13 cellular contexts compared by ENCODE assay signal in the genomic region with DNA sequence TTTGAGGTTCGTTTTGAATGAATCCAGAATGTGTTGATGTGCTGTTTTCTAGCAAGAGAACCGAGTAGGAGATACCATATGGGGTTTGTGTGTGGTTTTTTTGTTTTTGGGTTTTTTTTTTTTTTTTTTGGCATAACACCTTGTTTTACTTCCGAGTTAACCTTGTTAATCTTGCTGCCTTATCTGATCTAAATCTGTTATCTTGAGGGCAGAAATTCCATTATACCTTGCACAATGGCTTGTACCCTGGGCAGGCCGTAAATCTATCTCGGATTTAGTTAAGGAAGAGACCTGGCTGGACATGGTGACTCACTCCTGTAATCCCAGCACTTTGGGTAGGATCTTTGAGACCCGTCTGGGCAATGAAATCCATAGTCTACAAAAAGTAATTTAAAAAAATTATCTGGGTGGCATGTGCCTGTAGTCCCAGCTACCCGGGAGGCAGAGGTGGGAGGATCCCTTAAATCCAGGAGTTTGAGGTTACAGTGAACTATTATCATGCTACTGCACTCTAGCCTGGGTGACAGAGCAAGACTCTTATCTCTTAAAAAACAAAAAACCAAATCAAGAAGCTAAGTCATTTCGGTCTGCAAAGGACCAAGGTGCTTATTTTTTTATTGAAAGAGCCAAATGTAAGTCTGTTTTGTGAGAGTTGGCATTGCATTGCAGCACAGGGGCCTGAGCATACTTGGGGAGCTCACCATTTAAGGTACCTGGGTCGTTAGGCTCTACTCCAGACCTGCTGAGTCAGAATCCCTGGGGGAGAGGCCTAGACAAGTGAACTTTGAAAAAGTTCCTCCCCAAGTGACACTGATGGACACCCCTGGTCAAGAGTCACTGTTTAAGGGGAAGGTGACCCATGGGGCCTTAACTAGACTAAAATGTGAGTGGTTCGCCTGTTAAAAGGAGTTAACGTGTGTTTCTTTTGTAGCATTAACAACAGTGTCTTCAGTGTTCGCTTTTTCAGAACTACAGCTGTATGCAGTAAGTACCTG. TPM values are rescaled to one million over a fixed set of nuclear protein-coding genes. Genes with fewer than 3 reads are reported as not detected.
DNase-seq lines count a peak whose midpoint lies in the region; ATAC-seq and TF ChIP-seq lines count a peak whose summit lies in the region.
"Had no signal": no experiment of that assay in that cellular context is flagged by ENCODE, and none has a peak within 500 bp of the region (broad histone marks: within the 10 kb centered on the region; RNA-seq: fewer than 3 reads in every experiment).

No MANE protein-coding gene starts in this region.

- no peaks in the 10 kb centered on the region for H3K9me3 ChIP-seq in hepatocyte (ENCODE audit: low read depth)

- peak overlapping the region; percentile 32 for H3K27ac ChIP-seq in hepatocyte

- H4K20me1 ChIP-seq in hepatocyte (ENCODE audit: insufficient read depth, poor library complexity, severe bottlenecking): peaks cover 51% of the 10 kb centered on the region

- H3K4me1 ChIP-seq in hepatocyte (ENCODE audit: insufficient read depth): peaks cover 16% of the 10 kb centered on the region

- H3K4me1 Mint-ChIP-seq in stimulated activated naive CD8-positive, alpha-beta T cell treated with anti-CD3 and anti-CD28 coated beads, Interleukin-15, amount 100 ng/mL, for 72 hours: peaks cover 39% of the 10 kb centered on the region
- peaks cover 53% of the 10 kb centered on the region for H3K4me1 Mint-ChIP-seq in activated CD4-positive, alpha-beta memory T cell treated with anti-CD3 and anti-CD28 coated beads, Interleukin-2, amount 10 ng/mL, durations not matched to agents 7 days and 5 days
- peaks cover 35% of the 10 kb centered on the region for H3K4me1 Mint-ChIP-seq in type B pancreatic cell (ENCODE audit: unreplicated experiment)

- POLR2A ChIA-PET in activated CD4-positive, alpha-beta memory T cell treated with anti-CD3 and anti-CD28 coated beads, Interleukin-2, amount 10 ng/mL, durations not matched to agents 7 days and 5 days (lab: Charles Lee): interaction anchor here (1.3 kb wide), 1 partner anchor 20 kb away, joined by 3 read pairs; no protein-coding TSS in a partner anchor

- H3K79me2 ChIP-seq in hepatocyte: peaks cover 59% of the 10 kb centered on the region

- no peaks in the 10 kb centered on the region for H3K27me3 Mint-ChIP-seq in stimulated activated naive CD8-positive, alpha-beta T cell treated with anti-CD3 and anti-CD28 coated beads, Interleukin-15, amount 100 ng/mL, for 72 hours
- H3K27me3 Mint-ChIP-seq in activated CD4-positive, alpha-beta memory T cell treated with anti-CD3 and anti-CD28 coated beads, Interleukin-2, amount 10 ng/mL, durations not matched to agents 7 days and 5 days: no peaks in the 10 kb centered on the region
- no peaks in the 10 kb centered on the region for H3K27me3 Mint-ChIP-seq in type B pancreatic cell

- no peak overlapping the region for H2AFZ ChIP-seq in hepatocyte

- peak overlapping the region; percentile 30 for H3K4me2 ChIP-seq in hepatocyte

- peak overlapping the region; percentile 87 to 90 for H3K27ac Mint-ChIP-seq in stimulated activated naive CD8-positive, alpha-beta T cell treated with anti-CD3 and anti-CD28 coated beads, Interleukin-15, amount 100 ng/mL, for 72 hours
- H3K27ac Mint-ChIP-seq in activated CD4-positive, alpha-beta memory T cell treated with anti-CD3 and anti-CD28 coated beads, Interleukin-2, amount 10 ng/mL, durations not matched to agents 7 days and 5 days: peak overlapping the region; percentile 44
- H3K27ac Mint-ChIP-seq in type B pancreatic cell: peak overlapping the region; percentile 29
- H3K27ac Mint-ChIP-seq: activated T-helper 1 cell treated with anti-CD3 and anti-CD28 coated beads, Interleukin-12 subunit alpha, Interleukin-12 subunit beta, Interleukin-2, Interleukin-4 antibody, amounts not matched to agents 30 ng/mL and 10 ng/mL and 1 ng/mL, durations not matched to agents 14 hours and 24 hours and 36 hours; T-helper 1 cell treated with Interleukin-12 subunit alpha and Interleukin-12 subunit beta and Interleukin-4 antibody, amounts not matched to agents 30 μg/mL and 1 μg/mL, for 36 hours had no signal

- DNase-seq in stimulated activated naive CD8-positive, alpha-beta T cell treated with anti-CD3 and anti-CD28 coated beads, Interleukin-15, amount 100 ng/mL, for 72 hours: no peak
- no peak for DNase-seq in stimulated activated naive CD8-positive, alpha-beta T cell treated with anti-CD3 and anti-CD28 coated beads, Interleukin-15, Interleukin-2, amounts not matched to agents 100 U/mL and 50 U/mL, for 24 hours
- DNase-seq in activated CD4-positive, alpha-beta memory T cell treated with anti-CD3 and anti-CD28 coated beads, Interleukin-2, amount 10 ng/mL, durations not matched to agents 7 days and 5 days: no peak
- DNase-seq in hepatocyte (ENCODE audit: low spot score) (no peak), type B pancreatic cell (ENCODE audit: extremely low spot score, unreplicated experiment) (no peak), NCI-H1436 (lab: John Stamatoyannopoulos, UW) (no peak), NCI-H1092 (lab: John Stamatoyannopoulos, UW) (no peak)
- DNase-seq: AML-193, Kasumi-1, NCI-H524 treated with DMSO at 0.1 percent for 48 hours had no signal

- no peaks in the 10 kb centered on the region for H3K9me2 ChIP-seq in hepatocyte (replicated peaks; ENCODE audit: insufficient read depth)

- CTCF ChIA-PET in activated CD4-positive, alpha-beta memory T cell treated with anti-CD3 and anti-CD28 coated beads, Interleukin-2, amount 10 ng/mL, durations not matched to agents 7 days and 5 days (lab: Charles Lee): interaction anchor here (0.7 to 10.4 kb wide), 6 partner anchors 12 to 1011 kb away, joined by 3 to 86 read pairs (median 4); no protein-coding TSS in a partner anchor

- 50% methylated on average over 12 of the region's 12 CpGs for WGBS in hepatocyte (ENCODE audit: low lambda C conversion rate, missing lambda C conversion rate)

- no peaks in the 10 kb centered on the region for H3K9me3 Mint-ChIP-seq in stimulated activated naive CD8-positive, alpha-beta T cell treated with anti-CD3 and anti-CD28 coated beads, Interleukin-15, amount 100 ng/mL, for 72 hours
- no peaks in the 10 kb centered on the region for H3K9me3 Mint-ChIP-seq in activated CD4-positive, alpha-beta memory T cell treated with anti-CD3 and anti-CD28 coated beads, Interleukin-2, amount 10 ng/mL, durations not matched to agents 7 days and 5 days
- no peaks in the 10 kb centered on the region for H3K9me3 Mint-ChIP-seq in type B pancreatic cell
- H3K9me3 Mint-ChIP-seq: activated T-helper 1 cell treated with anti-CD3 and anti-CD28 coated beads, Interleukin-12 subunit alpha, Interleukin-12 subunit beta, Interleukin-2, Interleukin-4 antibody, amounts not matched to agents 30 ng/mL and 10 ng/mL and 1 ng/mL, durations not matched to agents 14 hours and 24 hours and 36 hours; T-helper 1 cell treated with Interleukin-12 subunit alpha and Interleukin-12 subunit beta and Interleukin-4 antibody, amounts not matched to agents 30 μg/mL and 1 μg/mL, for 36 hours had no signal

- TF ChIP-seq CTCF in hepatocyte (IDR thresholded peaks at IDR 0.05; ENCODE audit: poor library complexity) (no peak), type B pancreatic cell (conservative IDR thresholded peaks at IDR 0.05) (no peak)

- no peak for ATAC-seq in stimulated activated naive CD8-positive, alpha-beta T cell treated with anti-CD3 and anti-CD28 coated beads, Interleukin-15, amount 100 ng/mL, for 72 hours
- no peak for ATAC-seq in stimulated activated naive CD8-positive, alpha-beta T cell treated with anti-CD3 and anti-CD28 coated beads, Interleukin-15, Interleukin-2, amounts not matched to agents 100 U/mL and 50 U/mL, for 24 hours
- ATAC-seq in GM19397 (IDR thresholded peaks at IDR 0.05; ENCODE audit: unreplicated experiment): no peak

- H3K4me3 Mint-ChIP-seq in stimulated activated naive CD8-positive, alpha-beta T cell treated with anti-CD3 and anti-CD28 coated beads, Interleukin-15, amount 100 ng/mL, for 72 hours: no peak overlapping the region
- H3K4me3 Mint-ChIP-seq in activated CD4-positive, alpha-beta memory T cell treated with anti-CD3 and anti-CD28 coated beads, Interleukin-2, amount 10 ng/mL, durations not matched to agents 7 days and 5 days: no peak overlapping the region
- no peak overlapping the region for H3K4me3 Mint-ChIP-seq in type B pancreatic cell
- H3K4me3 Mint-ChIP-seq: activated T-helper 1 cell treated with anti-CD3 and anti-CD28 coated beads, Interleukin-12 subunit alpha, Interleukin-12 subunit beta, Interleukin-2, Interleukin-4 antibody, amounts not matched to agents 30 ng/mL and 10 ng/mL and 1 ng/mL, durations not matched to agents 14 hours and 24 hours and 36 hours; T-helper 1 cell treated with Interleukin-12 subunit alpha and Interleukin-12 subunit beta and Interleukin-4 antibody, amounts not matched to agents 30 μg/mL and 1 μg/mL, for 36 hours had no signal

- H3K4me3 ChIP-seq in hepatocyte: no peak overlapping the region

- H3K36me3 Mint-ChIP-seq in activated CD4-positive, alpha-beta memory T cell treated with anti-CD3 and anti-CD28 coated beads, Interleukin-2, amount 10 ng/mL, durations not matched to agents 7 days and 5 days (ENCODE audit: low read depth): peaks cover 79% of the 10 kb centered on the region
- H3K36me3 Mint-ChIP-seq in type B pancreatic cell: peaks cover 10% of the 10 kb centered on the region

- no peaks in the 10 kb centered on the region for H3K36me3 ChIP-seq in hepatocyte (replicated peaks; ENCODE audit: insufficient read depth, low read depth)

- H3K27me3 ChIP-seq in hepatocyte: no peaks in the 10 kb centered on the region

RNA-seq across cellular contexts. Expression of a gene that starts 6.7 kb away (rescaled TPM):
- 100 to 1,000 TPM; 106 to 108 TPM for total RNA-seq in activated CD4-positive, alpha-beta memory T cell treated with anti-CD3 and anti-CD28 coated beads, Interleukin-2, amount 10 ng/mL, durations not matched to agents 7 days and 5 days
- total RNA-seq in hepatocyte: 68.7 and 69.4 TPM in 2 replicates
- 5.6 and 10.8 TPM in 2 replicates for polyA plus RNA-seq in hepatocyte
- 97.2 and 114 TPM in 2 replicates for total RNA-seq in type B pancreatic cell (ENCODE audit: low replicate concordance)

RNA-seq across cellular contexts. Expression of a gene that starts 12.5 kb away (rescaled TPM):
- not detected for total RNA-seq in activated CD4-positive, alpha-beta memory T cell treated with anti-CD3 and anti-CD28 coated beads, Interleukin-2, amount 10 ng/mL, durations not matched to agents 7 days and 5 days
- not detected in 2 replicates for total RNA-seq in hepatocyte
- 0.50 TPM in 1 of 2 replicates, not detected in the other for polyA plus RNA-seq in hepatocyte
- total RNA-seq in type B pancreatic cell (ENCODE audit: low replicate concordance): not detected in 2 replicates
- total RNA-seq: activated T-helper 1 cell treated with anti-CD3 and anti-CD28 coated beads, Interleukin-12 subunit alpha, Interleukin-12 subunit beta, Interleukin-2, Interleukin-4 antibody, amounts not matched to agents 30 ng/mL and 10 ng/mL and 1 ng/mL, durations not matched to agents 14 hours and 24 hours and 36 hours had no signal

RNA-seq across cellular contexts. Expression of a gene that starts 34.6 kb away (rescaled TPM):
- 1 to 10 TPM; 3.6 to 3.8 TPM for total RNA-seq in activated CD4-positive, alpha-beta memory T cell treated with anti-CD3 and anti-CD28 coated beads, Interleukin-2, amount 10 ng/mL, durations not matched to agents 7 days and 5 days
- total RNA-seq in hepatocyte (0.57 and 1.2 TPM in 2 replicates), type B pancreatic cell (ENCODE audit: low replicate concordance) (5.3 and 7.5 TPM in 2 replicates)
- 0.18 and 1.5 TPM in 2 replicates for polyA plus RNA-seq in hepatocyte

Comparison
In these comparisons a context has a peak if more than half of its experiments do, and no peak if none do; other contexts are left out.
1. H3K27ac Mint-ChIP-seq: peak in every context shown above with its lines; median percentile 88 in stimulated activated naive CD8-positive, alpha-beta T cell treated with anti-CD3 and anti-CD28 coated beads, Interleukin-15, amount 100 ng/mL, for 72 hours; 44 in activated CD4-positive, alpha-beta memory T cell treated with anti-CD3 and anti-CD28 coated beads, Interleukin-2, amount 10 ng/mL, durations not matched to agents 7 days and 5 days; 29 in type B pancreatic cell.